ENCODE assay signal across 1 cellular context in genomic region chr1:178599087-178599486, GRCh38.
TF ChIP-seq lines count a peak whose summit lies in the region.

No MANE protein-coding gene starts in this region.

TF ChIP-seq in IMR-90, 13 proteins besides CTCF, POLR2A, EP300 and RAD21 (continued from another document):
- TF ChIP-seq ELK1 (IDR thresholded peaks at IDR 0.05; ENCODE audit: borderline replicate concordance, low read depth, low read length) (no peak), RFX5 (IDR thresholded peaks at IDR 0.05; ENCODE audit: low read depth, low read length) (no peak), MAFK (IDR thresholded peaks at IDR 0.05; ENCODE audit: low read depth, low read length) (no peak), CHD1 (IDR thresholded peaks at IDR 0.05; ENCODE audit: low read depth, low read length) (no peak), MAZ (IDR thresholded peaks at IDR 0.05; ENCODE audit: borderline replicate concordance, low read depth, low read length) (no peak), NFE2L2 (IDR thresholded peaks at IDR 0.05; ENCODE audit: low read depth, low read length) (no peak), FOS (IDR thresholded peaks at IDR 0.05; ENCODE audit: low read depth, low read length) (no peak), USF2 (IDR thresholded peaks at IDR 0.05; ENCODE audit: low read depth, low read length) (no peak), RCOR1 (IDR thresholded peaks at IDR 0.05; ENCODE audit: insufficient replicate concordance, low read length) (no peak)
